ENCODE assay signal across 25 cellular contexts in the genomic region with DNA sequence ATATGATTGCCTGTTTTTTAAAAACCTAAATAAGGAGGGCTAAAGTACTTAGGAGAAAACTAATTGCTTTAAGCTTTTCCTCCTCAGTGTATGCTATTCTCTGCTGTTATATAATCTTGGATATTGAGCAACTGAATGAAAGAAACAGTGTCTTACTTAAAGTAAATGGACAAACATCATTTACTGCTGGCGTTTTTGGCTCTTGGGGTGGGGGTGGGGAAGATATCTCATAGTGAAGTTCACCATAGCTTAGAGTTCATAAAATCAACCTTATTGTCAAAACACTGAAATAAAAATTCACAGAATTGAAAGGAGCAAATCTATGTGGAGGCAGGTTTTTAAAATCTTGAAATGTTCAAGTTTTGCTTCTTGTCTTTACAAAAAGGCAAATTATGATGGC.
"Had no signal": no experiment of that assay in that cellular context is flagged by ENCODE, and none has a peak within 500 bp of the region (broad histone marks: within the 10 kb centered on the region; RNA-seq: fewer than 3 reads in every experiment).

No MANE protein-coding gene starts in this region.

- H3K36me3 ChIP-seq: gastroesophageal sphincter, lower lobe of right lung, ovary, right atrium auricular region, thoracic aorta had no signal

- H3K4me3 ChIP-seq: coronary artery, gastroesophageal sphincter, lower lobe of right lung, mucosa of descending colon, ovary, right atrium auricular region, smooth muscle cell, thoracic aorta had no signal

- H3K27me3 ChIP-seq: gastroesophageal sphincter, ovary, right atrium auricular region had no signal

- H3K4me1 Mint-ChIP-seq: activated CD4-positive, alpha-beta T cell treated with anti-CD3 and anti-CD28 coated beads, Interleukin-2, amount 10 ng/mL, durations not matched to agents 24 days and 14 days; activated naive CD4-positive, alpha-beta T cell treated with anti-CD3 and anti-CD28 coated beads, Interleukin-2, amount 10 ng/mL, durations not matched to agents 7 days and 5 days; activated naive CD8-positive, alpha-beta T cell treated with anti-CD3 and anti-CD28 coated beads, Interleukin-2, amount 10 ng/mL, durations not matched to agents 7 days and 5 days had no signal

- H3K27me3 Mint-ChIP-seq: activated CD4-positive, alpha-beta memory T cell treated with anti-CD3 and anti-CD28 coated beads for 36 hours; activated CD4-positive, alpha-beta T cell treated with anti-CD3 and anti-CD28 coated beads, Interleukin-2, amount 10 ng/mL, durations not matched to agents 24 days and 14 days; activated naive CD4-positive, alpha-beta T cell treated with anti-CD3 and anti-CD28 coated beads, Interleukin-2, amount 10 ng/mL, durations not matched to agents 7 days and 5 days; activated naive CD8-positive, alpha-beta T cell treated with anti-CD3 and anti-CD28 coated beads, Interleukin-2, amount 10 ng/mL, durations not matched to agents 7 days and 5 days; natural killer cell treated with Interleukin-12 subunit alpha and Interleukin-12 subunit beta and Interleukin-15 and Interleukin-18, amount 100 ng/mL, for 72 hours had no signal

- H3K36me3 Mint-ChIP-seq: activated CD4-positive, alpha-beta memory T cell treated with anti-CD3 and anti-CD28 coated beads for 36 hours; activated naive CD4-positive, alpha-beta T cell treated with anti-CD3 and anti-CD28 coated beads, Interleukin-2, amount 10 ng/mL, durations not matched to agents 7 days and 5 days; activated naive CD8-positive, alpha-beta T cell treated with anti-CD3 and anti-CD28 coated beads, Interleukin-2, amount 10 ng/mL, durations not matched to agents 7 days and 5 days; natural killer cell treated with Interleukin-12 subunit alpha and Interleukin-12 subunit beta and Interleukin-15 and Interleukin-18, amount 100 ng/mL, for 72 hours had no signal

- H3K4me1 ChIP-seq: gastroesophageal sphincter, lower lobe of right lung, right atrium auricular region had no signal

- H3K4me3 Mint-ChIP-seq: activated CD4-positive, alpha-beta memory T cell treated with anti-CD3 and anti-CD28 coated beads for 36 hours; activated CD4-positive, alpha-beta T cell treated with anti-CD3 and anti-CD28 coated beads, Interleukin-2, amount 10 ng/mL, durations not matched to agents 24 days and 14 days; activated naive CD4-positive, alpha-beta T cell treated with anti-CD3 and anti-CD28 coated beads, Interleukin-2, amount 10 ng/mL, durations not matched to agents 7 days and 5 days; activated naive CD8-positive, alpha-beta T cell treated with anti-CD3 and anti-CD28 coated beads, Interleukin-2, amount 10 ng/mL, durations not matched to agents 7 days and 5 days; activated T-helper 1 cell treated with anti-CD3 and anti-CD28 coated beads, Interleukin-12 subunit alpha, Interleukin-12 subunit beta, Interleukin-2, Interleukin-4 antibody, amounts not matched to agents 30 ng/mL and 10 ng/mL and 1 ng/mL, durations not matched to agents 14 hours and 24 hours and 36 hours; natural killer cell treated with Interleukin-12 subunit alpha and Interleukin-12 subunit beta and Interleukin-15 and Interleukin-18, amount 100 ng/mL, for 72 hours had no signal

- H3K4me2 ChIP-seq: smooth muscle cell had no signal

- H3K9me3 Mint-ChIP-seq: activated CD4-positive, alpha-beta T cell treated with anti-CD3 and anti-CD28 coated beads, Interleukin-2, amount 10 ng/mL, durations not matched to agents 24 days and 14 days had no signal

- H3K27ac ChIP-seq: coronary artery, gastroesophageal sphincter, lower lobe of right lung, ovary, right atrium auricular region, thoracic aorta had no signal

- DNase-seq: activated CD4-positive, alpha-beta memory T cell treated with anti-CD3 and anti-CD28 coated beads for 36 hours; activated CD4-positive, alpha-beta T cell treated with anti-CD3 and anti-CD28 coated beads, Interleukin-2, amount 10 ng/mL, durations not matched to agents 24 days and 14 days; activated CD4-positive, CD25-positive, alpha-beta regulatory T cell treated with anti-CD3 and anti-CD28 coated beads, Interleukin-2, amount 50 U/mL, for 72 hours; activated CD8-positive, alpha-beta memory T cell treated with anti-CD3 and anti-CD28 coated beads, Interleukin-2, amount 50 U/mL, for 4 hours; activated effector memory CD4-positive, alpha-beta T cell treated with anti-CD3 and anti-CD28 coated beads, Interleukin-2, amount 50 U/mL, for 16 hours; activated naive CD4-positive, alpha-beta T cell treated with anti-CD3 and anti-CD28 coated beads, Interleukin-2, amount 10 ng/mL, durations not matched to agents 7 days and 5 days; activated naive CD8-positive, alpha-beta T cell treated with anti-CD3 and anti-CD28 coated beads, Interleukin-2, amount 10 ng/mL, durations not matched to agents 7 days and 5 days; activated T-cell treated with anti-CD3 and anti-CD28 coated beads, Interleukin-2, amount 50 U/mL, for 1 hour; kidney; lower lobe of right lung; mesenchymal stem cell; mucosa of descending colon; ovary; stimulated activated CD4-positive, alpha-beta T cell treated with anti-CD3 and anti-CD28 coated beads, Interleukin-15, amount 100 ng/mL, for 24 hours; stimulated activated CD4-positive, alpha-beta T cell treated with anti-CD3 and anti-CD28 coated beads, Interleukin-2, amount 100 ng/mL, for 24 hours; stimulated activated naive CD4-positive, alpha-beta T cell treated with Interleukin-2 at 50 U/mL for 16 hours; T-helper 2 cell; trophoblast cell had no signal

- H3K9me3 ChIP-seq: gastroesophageal sphincter, lower lobe of right lung, mucosa of descending colon, ovary, right atrium auricular region, thoracic aorta had no signal

- H3K27ac Mint-ChIP-seq: activated CD4-positive, alpha-beta memory T cell treated with anti-CD3 and anti-CD28 coated beads for 36 hours; activated CD4-positive, alpha-beta T cell treated with anti-CD3 and anti-CD28 coated beads, Interleukin-2, amount 10 ng/mL, durations not matched to agents 24 days and 14 days; activated naive CD4-positive, alpha-beta T cell treated with anti-CD3 and anti-CD28 coated beads, Interleukin-2, amount 10 ng/mL, durations not matched to agents 7 days and 5 days; activated naive CD8-positive, alpha-beta T cell treated with anti-CD3 and anti-CD28 coated beads, Interleukin-2, amount 10 ng/mL, durations not matched to agents 7 days and 5 days; activated T-helper 1 cell treated with anti-CD3 and anti-CD28 coated beads, Interleukin-12 subunit alpha, Interleukin-12 subunit beta, Interleukin-2, Interleukin-4 antibody, amounts not matched to agents 30 ng/mL and 10 ng/mL and 1 ng/mL, durations not matched to agents 14 hours and 24 hours and 36 hours; natural killer cell treated with Interleukin-12 subunit alpha and Interleukin-12 subunit beta and Interleukin-15 and Interleukin-18, amount 100 ng/mL, for 72 hours had no signal

- ATAC-seq: gastroesophageal sphincter; lower lobe of right lung; mucosa of descending colon; natural killer cell treated with Interleukin-12 subunit alpha and Interleukin-12 subunit beta and Interleukin-15 and Interleukin-18, amount 100 ng/mL, for 72 hours had no signal
